In the genomic region with DNA sequence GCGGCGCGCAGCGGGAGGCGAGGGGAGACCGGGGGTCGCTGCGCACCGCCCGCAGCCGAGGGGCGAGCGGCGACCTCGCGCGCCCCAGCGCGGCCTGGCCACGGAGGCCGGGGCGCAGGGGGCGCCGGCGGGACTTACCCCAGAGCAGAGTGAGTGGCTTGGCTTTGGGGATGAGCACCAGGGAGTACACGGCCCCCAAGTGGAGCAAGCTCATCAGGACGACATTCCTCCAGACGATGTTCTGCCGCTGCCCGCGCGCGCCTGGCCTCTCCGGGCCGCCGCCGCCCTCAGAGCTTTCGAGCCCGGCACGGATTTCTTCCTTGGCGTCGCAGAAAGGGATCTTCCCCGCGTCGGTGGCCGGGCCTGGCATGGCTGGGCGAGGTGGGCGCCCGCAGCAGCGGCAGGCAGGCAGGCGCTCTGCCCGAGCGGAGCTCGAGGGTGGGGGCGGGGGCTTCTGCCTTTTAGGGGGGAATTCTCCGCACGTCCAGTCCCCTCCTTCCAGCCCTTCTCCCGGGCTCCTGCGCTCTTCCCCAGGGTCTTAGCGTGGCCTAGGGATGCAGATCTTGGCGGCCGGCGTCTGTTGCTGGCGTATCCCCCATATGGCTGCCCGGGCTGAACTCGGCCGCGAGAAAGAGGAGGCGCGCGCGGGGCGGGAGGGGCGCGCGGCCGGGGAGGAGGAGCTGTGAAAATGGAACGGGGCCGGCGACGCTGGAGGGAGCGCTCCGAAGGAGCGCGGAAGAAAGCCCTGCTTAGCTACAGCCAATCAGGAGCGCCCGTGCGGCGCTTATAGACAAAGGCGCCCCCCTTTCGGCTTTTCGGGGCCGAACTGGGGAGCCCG, we compare ENCODE assay signal across 8 cellular contexts. TPM values are rescaled to one million over a fixed set of nuclear protein-coding genes. Genes with fewer than 3 reads are reported as not detected.
DNase-seq lines count a peak whose midpoint lies in the region; ATAC-seq and TF ChIP-seq lines count a peak whose summit lies in the region.

A gene (minus strand): TSS at position 629 of the 838 bp plus-strand sequence. CDS start 259 bp downstream, at position 370.

- H3K27me3 ChIP-seq in AG04450 (ENCODE audit: control insufficient read depth, insufficient read depth, low read length) (peaks cover 6% of the 10 kb centered on the region), mesendoderm (ENCODE audit: insufficient read depth, low read length, poor library complexity) (peaks cover 47% of the 10 kb centered on the region)

- 0 out of 2 replicates have a peak, but pooled peaks have one; percentile 8 for TF ChIP-seq CTCF in AG04450 (IDR thresholded peaks at IDR 0.05; ENCODE audit: low read depth, low read length)

- H2AK5ac ChIP-seq in mesendoderm (ENCODE audit: low read length): no peak within 1 kb of the TSS

- H3K56ac ChIP-seq in mesendoderm (ENCODE audit: low read length): peak within 1 kb of the TSS; percentile 81

- peak within 1 kb of the TSS; percentile 94 for H3K23ac ChIP-seq in mesendoderm (ENCODE audit: low read length)

- CTCF ChIA-PET in AG04450 (lab: Charles Lee): interaction anchor here (1.1 to 1.4 kb wide), 4 partner anchors 12 to 337 kb away, joined by 3 to 5 read pairs (median 4); no protein-coding TSS in a partner anchor
- CTCF ChIA-PET in activated CD8-positive, alpha-beta memory T cell treated with anti-CD3 and anti-CD28 coated beads, Interleukin-2, amount 10 ng/mL, durations not matched to agents 7 days and 5 days (lab: Charles Lee): interaction anchor here (0.8 to 2.6 kb wide), 5 partner anchors 13 to 486 kb away, joined by 3 to 7 read pairs (median 4); a partner anchor contains a TSS

- no peaks in the 10 kb centered on the region for H3K36me3 ChIP-seq in mesendoderm (ENCODE audit: control insufficient read depth, insufficient read depth, low read length)

- no peak within 1 kb of the TSS for H2BK120ac ChIP-seq in mesendoderm (ENCODE audit: low read depth, low read length)

- H3K4me3 ChIP-seq in AG04450 (ENCODE audit: low read depth, low read length): peak within 1 kb of the TSS; percentile 73
- H3K4me3 ChIP-seq in mesendoderm (ENCODE audit: low read length): peak within 1 kb of the TSS; percentile 50

- H3K4me1 Mint-ChIP-seq in activated CD8-positive, alpha-beta memory T cell treated with anti-CD3 and anti-CD28 coated beads, Interleukin-2, amount 10 ng/mL, durations not matched to agents 7 days and 5 days: peaks cover 19% of the 10 kb centered on the region

- H3K27ac ChIP-seq in AG04450 (ENCODE audit: low read depth, low read length) (peak within 1 kb of the TSS; percentile 31), mesendoderm (ENCODE audit: low read depth, low read length) (no peak within 1 kb of the TSS)

- peaks cover 48% of the 10 kb centered on the region for H3K27me3 Mint-ChIP-seq in activated CD8-positive, alpha-beta memory T cell treated with anti-CD3 and anti-CD28 coated beads, Interleukin-2, amount 10 ng/mL, durations not matched to agents 7 days and 5 days

- no peak within 1 kb of the TSS for H3K4ac ChIP-seq in mesendoderm (ENCODE audit: low read depth, low read length)

- H3K36me3 Mint-ChIP-seq in activated CD8-positive, alpha-beta memory T cell treated with anti-CD3 and anti-CD28 coated beads, Interleukin-2, amount 10 ng/mL, durations not matched to agents 7 days and 5 days: no peaks in the 10 kb centered on the region

- H2BK5ac ChIP-seq in mesendoderm (ENCODE audit: low read length): no peak within 1 kb of the TSS

- no peaks in the 10 kb centered on the region for H3K79me2 ChIP-seq in mesendoderm (ENCODE audit: control insufficient read depth, insufficient read depth, low read length)

- peak; percentile 49 for DNase-seq in AG04450 (ENCODE audit: low read depth, low spot score)
- DNase-seq in NCI-H446 treated with DMSO at 0.1 percent for 48 hours (lab: John Stamatoyannopoulos, UW): peak; percentile 71
- peak; percentile 88 for DNase-seq in activated CD8-positive, alpha-beta memory T cell treated with anti-CD3 and anti-CD28 coated beads, Interleukin-2, amount 10 ng/mL, durations not matched to agents 7 days and 5 days
- peak; percentile 54 for DNase-seq in mesendoderm
- peak; percentile 47 to 64 for DNase-seq in stimulated activated CD8-positive, alpha-beta memory T cell treated with anti-CD3 and anti-CD28 coated beads, Interleukin-15, amount 100 ng/mL, for 48 hours (ENCODE audit: low read depth in 2 of 2)

- H4K5ac ChIP-seq in mesendoderm (ENCODE audit: low read length): no peak within 1 kb of the TSS

- peaks cover 2% of the 10 kb centered on the region for H3K4me1 ChIP-seq in mesendoderm (ENCODE audit: control insufficient read depth, low read depth, low read length)

- H3K27ac Mint-ChIP-seq in activated CD8-positive, alpha-beta memory T cell treated with anti-CD3 and anti-CD28 coated beads, Interleukin-2, amount 10 ng/mL, durations not matched to agents 7 days and 5 days: peak within 1 kb of the TSS; percentile 38

- POLR2A ChIA-PET in AG04450 (lab: Yijun Ruan, JAX): interaction anchor here (0.5 to 1.5 kb wide), 6 partner anchors 13 to 565 kb away, joined by 3 to 11 read pairs (median 6); a partner anchor contains a TSS

- peak within 1 kb of the TSS; percentile 60 for H3K9ac ChIP-seq in mesendoderm (ENCODE audit: low read length)

- peak within 1 kb of the TSS; percentile 58 for H4K8ac ChIP-seq in mesendoderm (ENCODE audit: low read depth, low read length)

- no peaks in the 10 kb centered on the region for H3K9me3 ChIP-seq in AG04450 (ENCODE audit: control insufficient read depth, insufficient read depth, low read length)

- peak within 1 kb of the TSS; percentile 77 for H3K4me3 Mint-ChIP-seq in activated CD8-positive, alpha-beta memory T cell treated with anti-CD3 and anti-CD28 coated beads, Interleukin-2, amount 10 ng/mL, durations not matched to agents 7 days and 5 days

- H3K18ac ChIP-seq in mesendoderm (ENCODE audit: low read length): peak within 1 kb of the TSS; percentile 43

- H3K9me3 Mint-ChIP-seq in activated CD8-positive, alpha-beta memory T cell treated with anti-CD3 and anti-CD28 coated beads, Interleukin-2, amount 10 ng/mL, durations not matched to agents 7 days and 5 days (ENCODE audit: low read depth): no peaks in the 10 kb centered on the region

- peak; percentile 90 for ATAC-seq in GM18861 (IDR thresholded peaks at IDR 0.05; ENCODE audit: unreplicated experiment)
- peak; percentile 88 for ATAC-seq in HG03064 (IDR thresholded peaks at IDR 0.05; ENCODE audit: low read depth, unreplicated experiment)
- ATAC-seq in activated CD8-positive, alpha-beta memory T cell treated with anti-CD3 and anti-CD28 coated beads, Interleukin-2, amount 10 ng/mL, durations not matched to agents 7 days and 5 days: peak; percentile 97

- in situ Hi-C loops in endometrial microvascular endothelial cells (cut with HindIII; ENCODE audit: inconsistent ontology term, low pct_unique_long_range_greater_than_20kb, low sequenced_read_pairs): no loop called here

- no peak within 1 kb of the TSS for H2BK15ac ChIP-seq in mesendoderm (replicated peaks; ENCODE audit: low read depth)

- H3K79me1 ChIP-seq in mesendoderm (ENCODE audit: low read length): no peaks in the 10 kb centered on the region

- WGBS in mesendoderm (ENCODE audit: extremely low coverage, insufficient coverage, low lambda C conversion rate): no CpG with 5 or more reads among the region's 94 CpGs

- H3K4me2 ChIP-seq in mesendoderm (ENCODE audit: low read length): peak within 1 kb of the TSS; percentile 70

RNA-seq across cellular contexts. Expression of the gene that starts here (rescaled TPM):
- polyA plus RNA-seq in AG04450 (2011; rRNA removed): 11.9 and 13.1 TPM in 2 replicates
- polyA minus RNA-seq in AG04450 (2011; rRNA and poly(A)+ RNA removed): 9.6 and 11.4 TPM in 2 replicates
- 1 to 10 TPM; 6.4 to 8.2 TPM for total RNA-seq in activated CD8-positive, alpha-beta memory T cell treated with anti-CD3 and anti-CD28 coated beads, Interleukin-2, amount 10 ng/mL, durations not matched to agents 7 days and 5 days
- 30.7 TPM for total RNA-seq in endometrial microvascular endothelial cells (ENCODE audit: inconsistent ontology term)
- 0.97 TPM for polyA plus RNA-seq in mesendoderm (2013, experiment 1 of 2)
- polyA plus RNA-seq in mesendoderm (2013, experiment 2 of 2): 0.88 TPM
